1 cellular context compared by ENCODE assay signal in genomic region chr2:154832711-154833110, GRCh38.
TF ChIP-seq lines count a peak whose summit lies in the region.

No MANE protein-coding gene starts in this region.

TF ChIP-seq in HCT116, 20 proteins besides CTCF, POLR2A, EP300 and RAD21:
- TF ChIP-seq REST (IDR thresholded peaks at IDR 0.05; ENCODE audit: low read depth) = no peak
- no peak for TF ChIP-seq SIN3A (IDR thresholded peaks at IDR 0.05; ENCODE audit: low read depth)
- TF ChIP-seq EZH2phosphoT487 (IDR thresholded peaks at IDR 0.05; ENCODE audit: borderline replicate concordance) = no peak
- TF ChIP-seq SP1 (IDR thresholded peaks at IDR 0.05; ENCODE audit: low read depth) = no peak
- TF ChIP-seq JUND (IDR thresholded peaks at IDR 0.05) = no peak
- no peak for TF ChIP-seq YY1 (IDR thresholded peaks at IDR 0.05; ENCODE audit: extremely low read depth, insufficient replicate concordance, low read depth, low read length)
- TF ChIP-seq ELF1 (IDR thresholded peaks at IDR 0.05; ENCODE audit: borderline replicate concordance, low read depth) = no peak
- TF ChIP-seq SRF (IDR thresholded peaks at IDR 0.05; ENCODE audit: low read depth) = no peak
- no peak for TF ChIP-seq ZBTB33 (IDR thresholded peaks at IDR 0.05; ENCODE audit: extremely low read depth, insufficient replicate concordance, low read length)
- TF ChIP-seq TCF7L2 (IDR thresholded peaks at IDR 0.05; ENCODE audit: borderline replicate concordance, extremely low read depth, insufficient read depth, insufficient read length) = no peak
- TF ChIP-seq CBX3 (IDR thresholded peaks at IDR 0.05; ENCODE audit: low read depth) = no peak
- TF ChIP-seq ZNF274 (IDR thresholded peaks at IDR 0.05; ENCODE audit: low read depth, low read length) = no peak
- TF ChIP-seq POLR2AphosphoS5 (IDR thresholded peaks at IDR 0.05; ENCODE audit: low read depth, low read length) = no peak
- no peak for TF ChIP-seq CEBPB (IDR thresholded peaks at IDR 0.05; ENCODE audit: low read depth)
